ENCODE assay signal across 8 cellular contexts in genomic region chr19:55088543-55089265, GRCh38. TPM values are rescaled to one million over a fixed set of nuclear protein-coding genes. Genes with fewer than 3 reads are reported as not detected.
A peak's percentile ranks its signal among the peaks of the same experiment; 100 is the strongest.
DNase-seq lines count a peak whose midpoint lies in the region; ATAC-seq lines count a peak whose summit lies in the region.

No MANE protein-coding gene starts in this region.

- peaks cover 39% of the 10 kb centered on the region for H3K27me3 Mint-ChIP-seq in T-helper 1 cell treated with Interleukin-12 subunit alpha and Interleukin-12 subunit beta and Interleukin-4 antibody, amounts not matched to agents 30 μg/mL and 1 μg/mL, for 36 hours (ENCODE audit: low read depth)

- H3K9me3 ChIP-seq in skeletal muscle satellite cell (replicated peaks; ENCODE audit: low read length): no peaks in the 10 kb centered on the region

- H3K27me3 ChIP-seq in skeletal muscle satellite cell (ENCODE audit: control insufficient read depth, insufficient read depth, low read length): peaks cover 26% of the 10 kb centered on the region

- no peak overlapping the region for H3K27ac Mint-ChIP-seq in T-helper 1 cell treated with Interleukin-12 subunit alpha and Interleukin-12 subunit beta and Interleukin-4 antibody, amounts not matched to agents 30 μg/mL and 1 μg/mL, for 36 hours

- peaks cover 20% of the 10 kb centered on the region for H3K36me3 Mint-ChIP-seq in T-helper 1 cell treated with Interleukin-12 subunit alpha and Interleukin-12 subunit beta and Interleukin-4 antibody, amounts not matched to agents 30 μg/mL and 1 μg/mL, for 36 hours (ENCODE audit: low read depth)

- DNase-seq in DMS79 (lab: John Stamatoyannopoulos, UW) (peak; percentile 57), KG1 (lab: John Stamatoyannopoulos, UW) (peak; percentile 47), amygdala (lab: John Stamatoyannopoulos, UW) (peak in 40 of 56 donors; percentile 4 to 80 (median 32)), hepatic stellate cell (ENCODE audit: low spot score) (peak; percentile 81)

- H3K9me3 Mint-ChIP-seq in T-helper 1 cell treated with Interleukin-12 subunit alpha and Interleukin-12 subunit beta and Interleukin-4 antibody, amounts not matched to agents 30 μg/mL and 1 μg/mL, for 36 hours: no peaks in the 10 kb centered on the region

- peaks cover 12% of the 10 kb centered on the region for H3K36me3 ChIP-seq in skeletal muscle satellite cell (ENCODE audit: insufficient read depth, low read length)

- no peak overlapping the region for H3K4me3 ChIP-seq in skeletal muscle satellite cell (ENCODE audit: low read length)

- peaks cover 18% of the 10 kb centered on the region for H3K4me1 Mint-ChIP-seq in T-helper 1 cell treated with Interleukin-12 subunit alpha and Interleukin-12 subunit beta and Interleukin-4 antibody, amounts not matched to agents 30 μg/mL and 1 μg/mL, for 36 hours (ENCODE audit: low read depth)

- H3K4me1 ChIP-seq in skeletal muscle satellite cell (ENCODE audit: control insufficient read depth, insufficient read depth, low read length): peaks cover 18% of the 10 kb centered on the region

- H3K9ac ChIP-seq in skeletal muscle satellite cell (ENCODE audit: low read depth, low read length): no peak overlapping the region

- peak overlapping the region; percentile 100 for H3K4me2 ChIP-seq in skeletal muscle satellite cell (ENCODE audit: low read length)

- H3K4me3 Mint-ChIP-seq in T-helper 1 cell treated with Interleukin-12 subunit alpha and Interleukin-12 subunit beta and Interleukin-4 antibody, amounts not matched to agents 30 μg/mL and 1 μg/mL, for 36 hours: peak overlapping the region; percentile 54

- ATAC-seq in HG03045 (IDR thresholded peaks at IDR 0.05; ENCODE audit: unreplicated experiment) (no peak), GM18858 (IDR thresholded peaks at IDR 0.05; ENCODE audit: unreplicated experiment) (no peak)

RNA-seq across cellular contexts. Expression of gene EPS8L1, which starts 13.0 kb away (rescaled TPM):
- 1.5 and 1.7 TPM in 2 replicates for total RNA-seq in skeletal muscle satellite cell (2012; rRNA removed)

RNA-seq across cellular contexts. Expression of gene RDH13, which starts 25.8 kb away (rescaled TPM):
- 11.4 and 14.2 TPM in 2 replicates for total RNA-seq in skeletal muscle satellite cell (2012; rRNA removed)

RNA-seq across cellular contexts. Expression of gene PPP1R12C, which starts 28.7 kb away (rescaled TPM):
- 42.4 and 51.5 TPM in 2 replicates for total RNA-seq in skeletal muscle satellite cell (2012; rRNA removed)

RNA-seq across cellular contexts. Expression of gene GP6, which starts 50.6 kb away (rescaled TPM):
- not detected in 2 replicates for total RNA-seq in skeletal muscle satellite cell (2012; rRNA removed)
